ENCODE assay signal across 14 cellular contexts in the genomic region with DNA sequence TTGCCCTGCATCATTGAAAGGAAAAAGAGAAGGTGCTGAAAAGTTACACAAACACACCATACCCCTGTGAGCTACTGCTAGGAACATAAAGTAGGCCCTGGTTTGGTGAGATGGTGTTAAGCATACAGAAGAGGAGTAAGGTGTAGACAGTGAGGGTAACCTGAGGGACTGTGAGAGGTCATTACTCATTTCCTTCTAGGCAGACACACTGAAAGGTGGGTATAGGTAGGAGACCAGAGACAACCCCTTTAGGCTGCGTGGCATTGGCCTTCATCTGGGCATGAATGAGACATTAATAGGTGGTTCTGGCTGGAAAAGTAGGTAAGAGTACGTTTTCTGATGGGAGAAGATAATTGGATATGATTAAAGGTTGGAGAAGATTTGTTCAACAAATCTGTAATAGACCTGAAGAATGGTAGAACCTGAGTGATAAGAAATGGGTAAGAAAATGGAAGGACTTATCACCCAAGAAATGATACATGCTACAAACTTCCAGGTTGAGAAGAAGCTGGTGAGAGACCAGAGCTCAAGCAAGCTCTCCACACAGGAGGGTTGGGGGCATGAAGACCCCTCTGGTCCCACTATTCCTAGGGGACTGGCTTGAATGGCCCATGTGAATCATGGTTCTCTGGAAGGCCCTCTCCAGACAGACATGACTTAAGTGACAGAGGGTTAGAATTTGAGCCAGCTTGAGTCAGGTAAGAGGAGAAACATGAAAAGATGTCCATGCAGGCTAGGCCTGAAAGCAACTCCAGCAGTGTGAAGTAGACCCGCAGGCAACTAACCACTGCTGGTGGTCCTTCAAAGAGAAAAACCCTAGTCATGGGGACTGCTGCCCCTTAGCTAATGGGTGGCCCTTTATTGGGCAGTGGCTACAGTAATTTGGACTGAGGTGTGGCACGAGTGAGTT. TPM values are rescaled to one million over a fixed set of nuclear protein-coding genes. Genes with fewer than 3 reads are reported as not detected.
DNase-seq lines count a peak whose midpoint lies in the region; ATAC-seq and TF ChIP-seq lines count a peak whose summit lies in the region.
"Had no signal": no experiment of that assay in that cellular context is flagged by ENCODE, and none has a peak within 500 bp of the region (broad histone marks: within the 10 kb centered on the region; RNA-seq: fewer than 3 reads in every experiment).

No MANE protein-coding gene starts in this region.

- no peak for ATAC-seq in RWPE2 (ENCODE audit: low read depth)
- ATAC-seq: left ventricle myocardium superior had no signal

- H3K27ac ChIP-seq in RWPE2 (ENCODE audit: poor library complexity, severe bottlenecking): peak overlapping the region; percentile 90
- no peak overlapping the region for H3K27ac ChIP-seq in endodermal cell (ENCODE audit: low read depth, low read length)
- H3K27ac ChIP-seq in suprapubic skin: no peak overlapping the region
- H3K27ac ChIP-seq: SJCRH30 had no signal

- no peak for DNase-seq in activated naive CD4-positive, alpha-beta T cell treated with anti-CD3 and anti-CD28 coated beads, Interleukin-2, amount 50 U/mL, for 16 hours
- DNase-seq in RWPE2 (ENCODE audit: low spot score): no peak
- peak; percentile 43 for DNase-seq in endodermal cell
- peak; percentile 23 to 30 for DNase-seq in suprapubic skin (ENCODE audit: low spot score in 2 of 2)
- no peak for DNase-seq in NCI-H128 (lab: John Stamatoyannopoulos, UW; ENCODE audit: unreplicated experiment)
- no peak for DNase-seq in cerebellar cortex (ENCODE audit: low spot score)
- no peak for DNase-seq in NCI-H2196 treated with DMSO at 0.1 percent for 48 hours (lab: John Stamatoyannopoulos, UW; ENCODE audit: unreplicated experiment)
- DNase-seq: activated CD4-positive, CD25-positive, alpha-beta regulatory T cell treated with anti-CD3 and anti-CD28 coated beads, Interleukin-2, amount 50 U/mL, for 72 hours; amniotic stem cell; left ventricle myocardium superior; MV-4-11; stimulated activated CD4-positive, alpha-beta T cell treated with anti-CD3 and anti-CD28 coated beads, Interleukin-12 subunit alpha, Interleukin-12 subunit beta, amount 100 ng/mL, for 4 hours had no signal

- 93 to 95% methylated on average over 3 to 4 of the region's 4 CpGs for WGBS in endodermal cell (ENCODE audit: insufficient coverage in 1 of 2, insufficient read length in 1 of 2), 2 experiments
- WGBS in suprapubic skin: 78% methylated on average over 4 of the region's 4 CpGs

- H3K36me3 Mint-ChIP-seq in activated naive CD4-positive, alpha-beta T cell treated with anti-CD3 and anti-CD28 coated beads, Interleukin-2, amount 50 U/mL, for 24 hours: peaks cover 9% of the 10 kb centered on the region
- H3K36me3 Mint-ChIP-seq in endodermal cell (ENCODE audit: low read depth): peaks cover 47% of the 10 kb centered on the region

- no peaks in the 10 kb centered on the region for H3K9me3 ChIP-seq in RWPE2 (ENCODE audit: severe bottlenecking)
- H3K9me3 ChIP-seq in endodermal cell (ENCODE audit: control insufficient read depth, low read length): no peaks in the 10 kb centered on the region
- no peaks in the 10 kb centered on the region for H3K9me3 ChIP-seq in suprapubic skin
- H3K9me3 ChIP-seq: SJCRH30 had no signal

- no peaks in the 10 kb centered on the region for H3K9me3 Mint-ChIP-seq in activated naive CD4-positive, alpha-beta T cell treated with anti-CD3 and anti-CD28 coated beads, Interleukin-2, amount 50 U/mL, for 24 hours
- H3K9me3 Mint-ChIP-seq in endodermal cell: no peaks in the 10 kb centered on the region

- no peak for TF ChIP-seq POLR2A in suprapubic skin (IDR thresholded peaks at IDR 0.05)

- peak overlapping the region; percentile 74 for H3K27ac Mint-ChIP-seq in activated naive CD4-positive, alpha-beta T cell treated with anti-CD3 and anti-CD28 coated beads, Interleukin-2, amount 50 U/mL, for 24 hours
- peak overlapping the region; percentile 67 for H3K27ac Mint-ChIP-seq in endodermal cell

- TF ChIP-seq CTCF in RWPE2 (IDR thresholded peaks at IDR 0.05; ENCODE audit: poor library complexity, severe bottlenecking) (no peak), endodermal cell (conservative IDR thresholded peaks at IDR 0.05) (no peak), suprapubic skin (IDR thresholded peaks at IDR 0.05) (no peak)

- H3K36me3 ChIP-seq in RWPE2 (ENCODE audit: low read depth) (peaks cover 60% of the 10 kb centered on the region), endodermal cell (ENCODE audit: control insufficient read depth, insufficient read depth, low read length) (peaks cover 57% of the 10 kb centered on the region), suprapubic skin (peaks cover 28% of the 10 kb centered on the region)

- H3K4me3 ChIP-seq in RWPE2 (ENCODE audit: severe bottlenecking) (no peak overlapping the region), endodermal cell (ENCODE audit: low read length) (no peak overlapping the region), suprapubic skin (no peak overlapping the region)
- H3K4me3 ChIP-seq: SJCRH30 had no signal

- no peak for TF ChIP-seq EP300 in suprapubic skin (IDR thresholded peaks at IDR 0.05)

- no peaks in the 10 kb centered on the region for H3K27me3 Mint-ChIP-seq in activated naive CD4-positive, alpha-beta T cell treated with anti-CD3 and anti-CD28 coated beads, Interleukin-2, amount 50 U/mL, for 24 hours
- H3K27me3 Mint-ChIP-seq in endodermal cell (ENCODE audit: insufficient read depth): no peaks in the 10 kb centered on the region

- no peak overlapping the region for H3K4me3 Mint-ChIP-seq in activated naive CD4-positive, alpha-beta T cell treated with anti-CD3 and anti-CD28 coated beads, Interleukin-2, amount 50 U/mL, for 24 hours
- H3K4me3 Mint-ChIP-seq in endodermal cell: no peak overlapping the region

- H3K9ac ChIP-seq in endodermal cell (ENCODE audit: extremely low read depth, low read length, poor library complexity, severe bottlenecking): no peak overlapping the region

- peaks cover 22% of the 10 kb centered on the region for H3K4me1 ChIP-seq in RWPE2 (ENCODE audit: insufficient read depth, poor library complexity, severe bottlenecking)
- peaks cover 5% of the 10 kb centered on the region for H3K4me1 ChIP-seq in endodermal cell (ENCODE audit: control insufficient read depth, insufficient read depth, low read length)
- H3K4me1 ChIP-seq in suprapubic skin: peaks cover 45% of the 10 kb centered on the region
- H3K4me1 ChIP-seq: SJCRH30 had no signal

- H3K4me1 Mint-ChIP-seq in activated naive CD4-positive, alpha-beta T cell treated with anti-CD3 and anti-CD28 coated beads, Interleukin-2, amount 50 U/mL, for 24 hours: peaks cover 46% of the 10 kb centered on the region
- peaks cover 24% of the 10 kb centered on the region for H3K4me1 Mint-ChIP-seq in endodermal cell

- H3K27me3 ChIP-seq in RWPE2 (ENCODE audit: insufficient read depth, poor library complexity, severe bottlenecking): no peaks in the 10 kb centered on the region
- H3K27me3 ChIP-seq in endodermal cell (ENCODE audit: control insufficient read depth, insufficient read depth, low read length, poor library complexity, severe bottlenecking): no peaks in the 10 kb centered on the region
- H3K27me3 ChIP-seq in suprapubic skin: no peaks in the 10 kb centered on the region
- H3K27me3 ChIP-seq: SJCRH30 had no signal

RNA-seq across cellular contexts. Expression of a gene that starts 3.8 kb away (rescaled TPM):
- total RNA-seq in endodermal cell: 10 to 100 TPM in 1 of 2 donors, 1 to 10 TPM in 1; 9.6 to 14.4 TPM
- 9.8 TPM for polyA plus RNA-seq in endodermal cell (2013, experiment 1 of 2)
- polyA plus RNA-seq in endodermal cell (2013, experiment 2 of 2): 9.0 TPM
- total RNA-seq in suprapubic skin: 10 to 100 TPM; 32.4 to 69.8 (median 46.7) TPM

RNA-seq across cellular contexts. Expression of a gene that starts 21.3 kb away (rescaled TPM):
- total RNA-seq in endodermal cell: 100 to 1,000 TPM; 277 to 292 TPM
- polyA plus RNA-seq in endodermal cell (2013, experiment 1 of 2): 259 TPM
- polyA plus RNA-seq in endodermal cell (2013, experiment 2 of 2): 244 TPM
- 100 to 1,000 TPM; 111 to 196 (median 146) TPM for total RNA-seq in suprapubic skin

Comparison
In these comparisons a context has a peak if more than half of its experiments do, and no peak if none do; other contexts are left out.
1. DNase-seq: peak in endodermal cell (single experiment) and suprapubic skin (2 of 2); none in activated naive CD4-positive, alpha-beta T cell treated with anti-CD3 and anti-CD28 coated beads, Interleukin-2, amount 50 U/mL, for 16 hours (single experiment), RWPE2 (single experiment), NCI-H128 (single experiment), cerebellar cortex (single experiment) and NCI-H2196 treated with DMSO at 0.1 percent for 48 hours (single experiment).